8 cellular contexts compared by ENCODE assay signal in genomic region chr4:49137043-49137442, GRCh38.
DNase-seq lines count a peak whose midpoint lies in the region; ATAC-seq and TF ChIP-seq lines count a peak whose summit lies in the region.
"Not testable (repeated sequence)": the region's sequence is repeated elsewhere in the genome, so short reads cannot be mapped to it uniquely, and the experiment has no call there.

No MANE protein-coding gene starts in this region.

- not testable (repeated sequence) for H3K4me3 ChIP-seq in left lung

- TF ChIP-seq CTCF in left lung (IDR thresholded peaks at IDR 0.05), result not testable (repeated sequence)

- H3K9me3 Mint-ChIP-seq in activated naive CD4-positive, alpha-beta T cell treated with anti-CD3 and anti-CD28 coated beads, Interleukin-2, amount 10 ng/mL, durations not matched to agents 7 days and 5 days, result peaks cover 29% of the 10 kb centered on the region

- not testable (repeated sequence) for H3K4me1 Mint-ChIP-seq in activated naive CD4-positive, alpha-beta T cell treated with anti-CD3 and anti-CD28 coated beads, Interleukin-2, amount 10 ng/mL, durations not matched to agents 7 days and 5 days

- not testable (repeated sequence) for H3K27me3 ChIP-seq in left lung

- not testable (repeated sequence) for H3K27ac Mint-ChIP-seq in activated naive CD4-positive, alpha-beta T cell treated with anti-CD3 and anti-CD28 coated beads, Interleukin-2, amount 10 ng/mL, durations not matched to agents 7 days and 5 days

- H3K36me3 Mint-ChIP-seq in activated naive CD4-positive, alpha-beta T cell treated with anti-CD3 and anti-CD28 coated beads, Interleukin-2, amount 10 ng/mL, durations not matched to agents 7 days and 5 days, result peaks cover 15% of the 10 kb centered on the region

- not testable (repeated sequence) for H3K36me3 ChIP-seq in left lung

- peak overlapping the region; percentile 5 for H3K4me3 Mint-ChIP-seq in activated naive CD4-positive, alpha-beta T cell treated with anti-CD3 and anti-CD28 coated beads, Interleukin-2, amount 10 ng/mL, durations not matched to agents 7 days and 5 days

- DNase-seq in activated naive CD4-positive, alpha-beta T cell treated with anti-CD3 and anti-CD28 coated beads, Interleukin-2, amount 10 ng/mL, durations not matched to agents 7 days and 5 days; left lung; stimulated activated naive CD8-positive, alpha-beta T cell treated with anti-CD3 and anti-CD28 coated beads, Interleukin-15, Interleukin-2, amounts not matched to agents 100 U/mL and 50 U/mL, for 24 hours: not testable (repeated sequence)

- CTCF ChIA-PET in activated naive CD4-positive, alpha-beta T cell treated with anti-CD3 and anti-CD28 coated beads, Interleukin-2, amount 10 ng/mL, durations not matched to agents 7 days and 5 days (lab: Charles Lee), result not testable (repeated sequence)

- H3K27ac ChIP-seq in left lung, result not testable (repeated sequence)

- not testable (repeated sequence) for H3K27me3 Mint-ChIP-seq in activated naive CD4-positive, alpha-beta T cell treated with anti-CD3 and anti-CD28 coated beads, Interleukin-2, amount 10 ng/mL, durations not matched to agents 7 days and 5 days

- ATAC-seq in GM18858 (IDR thresholded peaks at IDR 0.05; ENCODE audit: unreplicated experiment) (peak; percentile 42), GM19463 (IDR thresholded peaks at IDR 0.05; ENCODE audit: unreplicated experiment) (peak; percentile 41), GM21825 (IDR thresholded peaks at IDR 0.05; ENCODE audit: unreplicated experiment) (peak; percentile 51), HG02981 (IDR thresholded peaks at IDR 0.05; ENCODE audit: unreplicated experiment) (peak; percentile 45), HG03439 (IDR thresholded peaks at IDR 0.05; ENCODE audit: unreplicated experiment) (peak; percentile 65), left lung (peak; percentile 80)
- ATAC-seq in stimulated activated naive CD8-positive, alpha-beta T cell treated with anti-CD3 and anti-CD28 coated beads, Interleukin-15, Interleukin-2, amounts not matched to agents 100 U/mL and 50 U/mL, for 24 hours, result peak; percentile 62

- H3K9me3 ChIP-seq in left lung, result not testable (repeated sequence)

- not testable (repeated sequence) for H3K4me1 ChIP-seq in left lung

- intact Hi-C loops in left lung (cut with DNase I), result not testable (repeated sequence)
